In genomic region chr17:18412001-18412538, GRCh38 we compare ENCODE assay signal across 11 cellular contexts. TPM values are rescaled to one million over a fixed set of nuclear protein-coding genes. Genes with fewer than 3 reads are reported as not detected.
DNase-seq lines count a peak whose midpoint lies in the region; ATAC-seq and TF ChIP-seq lines count a peak whose summit lies in the region.
"Not testable (repeated sequence)": the region's sequence is repeated elsewhere in the genome, so short reads cannot be mapped to it uniquely, and the experiment has no call there.
"Had no signal": no experiment of that assay in that cellular context is flagged by ENCODE, and none has a peak within 500 bp of the region (broad histone marks: within the 10 kb centered on the region; RNA-seq: fewer than 3 reads in every experiment).

No MANE protein-coding gene starts in this region.

- peak overlapping the region; percentile 72 for H3K27ac ChIP-seq in DOHH2 (ENCODE audit: low read depth, low read length)
- peak overlapping the region; percentile 79 for H3K27ac ChIP-seq in OCI-LY7 (ENCODE audit: low read depth, low read length, poor library complexity, severe bottlenecking)
- peak overlapping the region in 1 of 2 donors; percentile 84 for H3K27ac ChIP-seq in testis

- DNase-seq in OCI-LY7 (ENCODE audit: low spot score); activated naive CD4-positive, alpha-beta T cell treated with anti-CD3 and anti-CD28 coated beads, Interleukin-2, amount 50 U/mL, for 72 hours (ENCODE audit: low spot score in 2 of 2); Right ventricle myocardium inferior (ENCODE audit: missing footprints); natural killer cell; testis: not testable (repeated sequence)

- POLR2A ChIA-PET in OCI-LY7 (lab: Charles Lee) = not testable (repeated sequence)

- H3K27me3 ChIP-seq in DOHH2 (ENCODE audit: control insufficient read depth, low read length); testis: not testable (repeated sequence)

- TF ChIP-seq POLR2A in testis (IDR thresholded peaks at IDR 0.05) = not testable (repeated sequence)

- H3K4me1 ChIP-seq in DOHH2 (ENCODE audit: control insufficient read depth, low read length) = peaks cover 18% of the 10 kb centered on the region
- H3K4me1 ChIP-seq in OCI-LY7 (ENCODE audit: insufficient read depth, low read length, poor library complexity, severe bottlenecking) = peaks cover 16% of the 10 kb centered on the region
- not testable (repeated sequence) for H3K4me1 ChIP-seq in testis

- WGBS in testis, 2 donors = no CpG with 5 or more reads among the region's 32 CpGs

- not testable (repeated sequence) for H3K36me3 Mint-ChIP-seq in activated naive CD4-positive, alpha-beta T cell treated with anti-CD3 and anti-CD28 coated beads, Interleukin-2, amount 50 U/mL, for 72 hours; natural killer cell

- not testable (repeated sequence) for TF ChIP-seq CTCF in DOHH2 (IDR thresholded peaks at IDR 0.05; ENCODE audit: low read depth, low read length, poor library complexity, severe bottlenecking); OCI-LY7 (conservative IDR thresholded peaks at IDR 0.05; ENCODE audit: low read length); natural killer cell (IDR thresholded peaks at IDR 0.05); testis (IDR thresholded peaks at IDR 0.05)

- H3K4me3 Mint-ChIP-seq in natural killer cell = not testable (repeated sequence)

- H3K4me2 ChIP-seq in DOHH2 (ENCODE audit: low read length) = not testable (repeated sequence)
- H3K4me2 ChIP-seq in OCI-LY7 (ENCODE audit: low read length) = 0 out of 2 replicates have a peak overlapping the region, but pooled peaks have one; percentile 64

- not testable (repeated sequence) for H3K9me3 Mint-ChIP-seq in activated naive CD4-positive, alpha-beta T cell treated with anti-CD3 and anti-CD28 coated beads, Interleukin-2, amount 50 U/mL, for 72 hours; natural killer cell

- H3K27me3 Mint-ChIP-seq in natural killer cell (ENCODE audit: low read depth in 2 of 2) = not testable (repeated sequence)

- H3K79me2 ChIP-seq in DOHH2 (ENCODE audit: control insufficient read depth, low read length); OCI-LY7 (ENCODE audit: insufficient read depth, low read depth, low read length): not testable (repeated sequence)

- H3K36me3 ChIP-seq in DOHH2 (ENCODE audit: control insufficient read depth, low read length); OCI-LY7 (ENCODE audit: insufficient read depth, low read length); testis (ENCODE audit: low read depth, missing control alignments): not testable (repeated sequence)

- ATAC-seq in GM21390 (IDR thresholded peaks at IDR 0.05; ENCODE audit: unreplicated experiment) (peak; percentile 87), HG03025 (IDR thresholded peaks at IDR 0.05; ENCODE audit: low FRiP score, unreplicated experiment) (peak; percentile 79), Right ventricle myocardium inferior (peak; percentile 90), natural killer cell (peak; percentile 90 to 94 (median 93))
- ATAC-seq in activated naive CD4-positive, alpha-beta T cell treated with anti-CD3 and anti-CD28 coated beads, Interleukin-2, amount 50 U/mL, for 72 hours = peak; percentile 98 to 99

- H4K20me1 ChIP-seq in DOHH2 (ENCODE audit: control insufficient read depth, insufficient read depth, low read depth, low read length); OCI-LY7 (ENCODE audit: insufficient read depth, low read length): not testable (repeated sequence)

- not testable (repeated sequence) for BruUV-seq in OCI-LY7 (replicated peaks; lab: Mats Ljungman, UMichigan)

- peak overlapping the region in 1 of 2 donors; percentile 94 for H3K27ac Mint-ChIP-seq in activated naive CD4-positive, alpha-beta T cell treated with anti-CD3 and anti-CD28 coated beads, Interleukin-2, amount 50 U/mL, for 72 hours
- H3K27ac Mint-ChIP-seq in natural killer cell = peak overlapping the region; percentile 79 to 96

- not testable (repeated sequence) for H3K9me3 ChIP-seq in DOHH2 (ENCODE audit: control insufficient read depth, insufficient read depth, low read length); OCI-LY7 (ENCODE audit: low read length); testis

- H3K9me2 ChIP-seq in DOHH2 (replicated peaks; ENCODE audit: control insufficient read depth, low read length); OCI-LY7 (ENCODE audit: insufficient read depth, low read length): not testable (repeated sequence)

- not testable (repeated sequence) for H3F3A ChIP-seq in DOHH2 (ENCODE audit: control insufficient read depth, insufficient read depth)

- peaks cover 29 to 33% of the 10 kb centered on the region in 2 donors for H3K4me1 Mint-ChIP-seq in natural killer cell

- H3K4me3 ChIP-seq in DOHH2 (ENCODE audit: low read length) (peak overlapping the region; percentile 75), OCI-LY7 (ENCODE audit: low read depth, low read length, poor library complexity, severe bottlenecking) (peak overlapping the region; percentile 82), testis (peak overlapping the region; percentile 49 to 62)

- peak overlapping the region; percentile 64; the same call in 1 of the 2 replicates for H2AFZ ChIP-seq in OCI-LY7 (ENCODE audit: low read length)

- intact Hi-C loops in OCI-LY7 (cut with micrococcal nuclease; ENCODE audit: unreplicated experiment); Right ventricle myocardium inferior (cut with DNase I); natural killer cell (cut with micrococcal nuclease); testis (cut with DNase I; ENCODE audit: low total_unique reads): not testable (repeated sequence)

- CTCF ChIA-PET in OCI-LY7 (lab: Charles Lee; ENCODE audit: unreplicated experiment) = not testable (repeated sequence)

RNA-seq across cellular contexts. Expression of gene EVPLL, which starts 34.5 kb away (rescaled TPM):
- total RNA-seq in OCI-LY7 (2014; rRNA removed; shearing (Covaris generic)) = not detected in 2 replicates
- total RNA-seq in OCI-LY7 (2022) = 1.2 TPM in 1 of 2 replicates, not detected in the other
- under 1 TPM in 1 of 2 donors, not detected in 1; 0.54 TPM for total RNA-seq in activated naive CD4-positive, alpha-beta T cell treated with anti-CD3 and anti-CD28 coated beads, Interleukin-2, amount 50 U/mL, for 72 hours
- not detected for total RNA-seq in Right ventricle myocardium inferior
- total RNA-seq in natural killer cell = under 1 TPM in 1 of 3 donors, not detected in 2; 0.28 TPM
- total RNA-seq in testis = 1 to 10 TPM; 1.7 to 2.7 TPM
- polyA plus RNA-seq in testis (ENCODE audit: insufficient read depth, low read depth, low replicate concordance) = 2.5 TPM
- total RNA-seq: ascending aorta had no signal
- polyA plus RNA-seq: BJ, IgD-negative memory B cell had no signal

RNA-seq across cellular contexts. Expression of gene SHMT1, which starts 48.7 kb away (rescaled TPM):
- 62.7 and 66.5 TPM in 2 replicates for total RNA-seq in OCI-LY7 (2014; rRNA removed; shearing (Covaris generic))
- total RNA-seq in OCI-LY7 (2022) = 92.1 and 101 TPM in 2 replicates
- total RNA-seq in activated naive CD4-positive, alpha-beta T cell treated with anti-CD3 and anti-CD28 coated beads, Interleukin-2, amount 50 U/mL, for 72 hours = 10 to 100 TPM; 65.9 to 73.1 TPM
- 9.9 TPM for total RNA-seq in Right ventricle myocardium inferior
- total RNA-seq in natural killer cell = 10 to 100 TPM in 2 of 3 donors, 1 to 10 TPM in 1; 8.8 to 19.2 (median 17.3) TPM
- total RNA-seq in testis = 10 to 100 TPM; 36.4 to 48.1 TPM
- 45.9 TPM for polyA plus RNA-seq in testis (ENCODE audit: insufficient read depth, low read depth, low replicate concordance)
